ENCODE assay signal across 10 cellular contexts in the genomic region with DNA sequence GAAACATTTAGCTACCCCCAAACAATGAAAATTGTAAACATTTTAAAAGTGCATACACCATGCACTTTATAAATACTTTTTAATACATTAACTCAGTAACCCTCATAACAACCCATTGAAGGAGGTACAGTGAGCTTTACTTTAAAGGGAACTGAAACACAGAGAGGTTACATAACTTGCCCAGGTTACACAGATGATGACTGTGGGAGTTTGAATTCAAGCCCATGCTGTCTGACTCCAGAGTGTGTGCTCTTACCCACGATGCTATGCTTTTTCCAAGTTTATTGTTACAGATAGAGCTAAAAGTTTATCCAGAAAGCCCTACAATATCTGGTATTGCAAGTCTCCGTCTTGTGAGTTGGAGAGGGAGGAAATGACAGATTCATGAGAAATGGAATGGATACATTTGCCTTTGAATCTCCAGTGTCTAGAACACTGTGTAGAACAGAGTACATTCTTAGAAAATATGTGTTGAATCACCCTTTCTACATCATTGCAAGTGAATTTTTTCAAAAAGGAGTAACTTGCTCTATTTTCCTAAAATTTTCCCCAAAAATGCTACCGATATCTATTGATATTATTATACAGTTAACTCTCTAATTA.
DNase-seq lines count a peak whose midpoint lies in the region; ATAC-seq lines count a peak whose summit lies in the region.
"Had no signal": no experiment of that assay in that cellular context is flagged by ENCODE, and none has a peak within 500 bp of the region (broad histone marks: within the 10 kb centered on the region; RNA-seq: fewer than 3 reads in every experiment).

No MANE protein-coding gene starts in this region.

- H3K79me2 ChIP-seq in mesendoderm (ENCODE audit: control insufficient read depth, insufficient read depth, low read length), result no peaks in the 10 kb centered on the region

- no peaks in the 10 kb centered on the region for H3K27me3 ChIP-seq in mesendoderm (ENCODE audit: insufficient read depth, low read length, poor library complexity)

- H3K4ac ChIP-seq in mesendoderm (ENCODE audit: low read depth, low read length), result no peak overlapping the region

- H3K27ac ChIP-seq in mesendoderm (ENCODE audit: low read depth, low read length), result no peak overlapping the region

- WGBS in mesendoderm (ENCODE audit: extremely low coverage, insufficient coverage, low lambda C conversion rate), result 100% methylated on average over 1 of the region's 3 CpGs

- no peaks in the 10 kb centered on the region for H3K36me3 ChIP-seq in mesendoderm (ENCODE audit: control insufficient read depth, insufficient read depth, low read length)

- H3K4me3 ChIP-seq in mesendoderm (ENCODE audit: low read length), result no peak overlapping the region

- no peak overlapping the region for H3K56ac ChIP-seq in mesendoderm (ENCODE audit: low read length)

- H3K4me1 ChIP-seq in mesendoderm (ENCODE audit: control insufficient read depth, low read depth, low read length), result no peaks in the 10 kb centered on the region

- ATAC-seq in GM19351 (IDR thresholded peaks at IDR 0.05; ENCODE audit: unreplicated experiment) (peak; percentile 93), HG02870 (IDR thresholded peaks at IDR 0.05; ENCODE audit: unreplicated experiment) (peak; percentile 100), HG03558 (IDR thresholded peaks at IDR 0.05; ENCODE audit: extremely low read depth, unreplicated experiment) (peak; percentile 97), HG02970 (IDR thresholded peaks at IDR 0.05; ENCODE audit: low FRiP score, unreplicated experiment) (no peak)
- ATAC-seq: esophagus mucosa had no signal

- H4K5ac ChIP-seq in mesendoderm (ENCODE audit: low read length), result no peak overlapping the region

- no peak overlapping the region for H2BK120ac ChIP-seq in mesendoderm (ENCODE audit: low read depth, low read length)

- H3K79me1 ChIP-seq in mesendoderm (ENCODE audit: low read length), result no peaks in the 10 kb centered on the region

- H4K8ac ChIP-seq in mesendoderm (ENCODE audit: low read depth, low read length), result no peak overlapping the region

- no peak overlapping the region for H3K23ac ChIP-seq in mesendoderm (ENCODE audit: low read length)

- no peak overlapping the region for H2AK5ac ChIP-seq in mesendoderm (ENCODE audit: low read length)

- peak; percentile 35 for DNase-seq in Ammon's horn (ENCODE audit: low spot score)
- no peak for DNase-seq in mesendoderm
- no peak for DNase-seq in NCI-H1436 (lab: John Stamatoyannopoulos, UW)
- DNase-seq in NCI-H446 treated with DMSO at 0.1 percent for 48 hours (lab: John Stamatoyannopoulos, UW), result no peak
- DNase-seq: H9 had no signal

- H3K18ac ChIP-seq in mesendoderm (ENCODE audit: low read length), result no peak overlapping the region

- H2BK15ac ChIP-seq in mesendoderm (replicated peaks; ENCODE audit: low read depth), result no peak overlapping the region

- no peak overlapping the region for H2BK5ac ChIP-seq in mesendoderm (ENCODE audit: low read length)

- H3K9ac ChIP-seq in mesendoderm (ENCODE audit: low read length), result no peak overlapping the region

- no peak overlapping the region for H3K4me2 ChIP-seq in mesendoderm (ENCODE audit: low read length)
